8 cellular contexts compared by ENCODE assay signal in genomic region chr10:87342249-87342703, GRCh38. TPM values are rescaled to one million over a fixed set of nuclear protein-coding genes. Genes with fewer than 3 reads are reported as not detected.
A peak's percentile ranks its signal among the peaks of the same experiment; 100 is the strongest.
DNase-seq lines count a peak whose midpoint lies in the region; ATAC-seq and TF ChIP-seq lines count a peak whose summit lies in the region.
"Not testable (repeated sequence)": the region's sequence is repeated elsewhere in the genome, so short reads cannot be mapped to it uniquely, and the experiment has no call there.

No MANE protein-coding gene starts in this region.

- peaks cover 24% of the 10 kb centered on the region for H3K4me1 ChIP-seq in left ventricle myocardium inferior

- ATAC-seq in GM18498 (IDR thresholded peaks at IDR 0.05; ENCODE audit: unreplicated experiment) (peak; percentile 89), HG02884 (IDR thresholded peaks at IDR 0.05; ENCODE audit: unreplicated experiment) (peak; percentile 85)

- peak; percentile 93 for DNase-seq in NCI-H146 (lab: John Stamatoyannopoulos, UW)
- peak; percentile 33 for DNase-seq in amniotic stem cell (lab: John Stamatoyannopoulos, UW)
- peak; percentile 90 for DNase-seq in left ventricle myocardium inferior
- DNase-seq in posterior vena cava (ENCODE audit: low spot score): peak; percentile 98
- DNase-seq in type B pancreatic cell (ENCODE audit: extremely low spot score, unreplicated experiment): peak; percentile 91

- peak overlapping the region; percentile 80 for H3K27ac Mint-ChIP-seq in T-helper 1 cell treated with Interleukin-12 subunit alpha and Interleukin-12 subunit beta and Interleukin-4 antibody, amounts not matched to agents 30 μg/mL and 1 μg/mL, for 36 hours
- peak overlapping the region; percentile 94 for H3K27ac Mint-ChIP-seq in type B pancreatic cell

- not testable (repeated sequence) for H3K9me3 Mint-ChIP-seq in T-helper 1 cell treated with Interleukin-12 subunit alpha and Interleukin-12 subunit beta and Interleukin-4 antibody, amounts not matched to agents 30 μg/mL and 1 μg/mL, for 36 hours; type B pancreatic cell

- H3K36me3 Mint-ChIP-seq in T-helper 1 cell treated with Interleukin-12 subunit alpha and Interleukin-12 subunit beta and Interleukin-4 antibody, amounts not matched to agents 30 μg/mL and 1 μg/mL, for 36 hours (ENCODE audit: low read depth); type B pancreatic cell: not testable (repeated sequence)

- H3K27ac ChIP-seq in left ventricle myocardium inferior (replicated peaks): peak overlapping the region; percentile 92

- not testable (repeated sequence) for H3K36me3 ChIP-seq in left ventricle myocardium inferior

- H3K4me1 Mint-ChIP-seq in T-helper 1 cell treated with Interleukin-12 subunit alpha and Interleukin-12 subunit beta and Interleukin-4 antibody, amounts not matched to agents 30 μg/mL and 1 μg/mL, for 36 hours (ENCODE audit: low read depth): peaks cover 18% of the 10 kb centered on the region
- peaks cover 12% of the 10 kb centered on the region for H3K4me1 Mint-ChIP-seq in type B pancreatic cell (ENCODE audit: unreplicated experiment)

- intact Hi-C loops in left ventricle myocardium inferior (cut with micrococcal nuclease); posterior vena cava (cut with DNase I): not testable (repeated sequence)

- H3K27me3 ChIP-seq in left ventricle myocardium inferior (ENCODE audit: low read depth): not testable (repeated sequence)

- H3K4me3 Mint-ChIP-seq in T-helper 1 cell treated with Interleukin-12 subunit alpha and Interleukin-12 subunit beta and Interleukin-4 antibody, amounts not matched to agents 30 μg/mL and 1 μg/mL, for 36 hours: peak overlapping the region; percentile 78
- peak overlapping the region; percentile 93 for H3K4me3 Mint-ChIP-seq in type B pancreatic cell

- peak overlapping the region; percentile 72 for H3K4me3 ChIP-seq in left ventricle myocardium inferior

- not testable (repeated sequence) for TF ChIP-seq CTCF in left ventricle myocardium inferior (IDR thresholded peaks at IDR 0.05; ENCODE audit: borderline replicate concordance); type B pancreatic cell (conservative IDR thresholded peaks at IDR 0.05)

- not testable (repeated sequence) for H3K27me3 Mint-ChIP-seq in T-helper 1 cell treated with Interleukin-12 subunit alpha and Interleukin-12 subunit beta and Interleukin-4 antibody, amounts not matched to agents 30 μg/mL and 1 μg/mL, for 36 hours (ENCODE audit: low read depth); type B pancreatic cell

- not testable (repeated sequence) for H3K9me3 ChIP-seq in left ventricle myocardium inferior (replicated peaks)

RNA-seq across cellular contexts. Expression of gene NUTM2D, which starts 15.3 kb away (rescaled TPM):
- total RNA-seq in left ventricle myocardium inferior (6.0 TPM), posterior vena cava (1 to 10 TPM; 2.1 to 4.6 TPM), type B pancreatic cell (ENCODE audit: low replicate concordance) (7.3 and 9.9 TPM in 2 replicates)

Comparison
In these comparisons a context has a peak if more than half of its experiments do, and no peak if none do; other contexts are left out.
1. Peak in every context shown above with its lines: DNase-seq, ATAC-seq, H3K4me3 ChIP-seq and H3K27ac ChIP-seq.
2. DNase-seq: peak in every context shown above with its lines; median percentile 98 in posterior vena cava; 93 in NCI-H146; 91 in type B pancreatic cell; 90 in left ventricle myocardium inferior; 33 in amniotic stem cell.